7 cellular contexts compared by ENCODE assay signal in genomic region chr12:120263725-120264040, GRCh38. TPM values are rescaled to one million over a fixed set of nuclear protein-coding genes. Genes with fewer than 3 reads are reported as not detected.
A peak's percentile ranks its signal among the peaks of the same experiment; 100 is the strongest.
DNase-seq lines count a peak whose midpoint lies in the region; ATAC-seq and TF ChIP-seq lines count a peak whose summit lies in the region.

No MANE protein-coding gene starts in this region.

- H3K27me3 ChIP-seq in left lung (no peaks in the 10 kb centered on the region), subcutaneous abdominal adipose tissue (ENCODE audit: control insufficient read depth in 5 of 5, insufficient read depth in 4 of 5, low read length in 5 of 5) (no peaks in the 10 kb centered on the region)

- peak overlapping the region; percentile 63 for H3K4me3 ChIP-seq in LNCaP clone FGC (ENCODE audit: low read depth, low read length)
- H3K4me3 ChIP-seq in astrocyte of the spinal cord (ENCODE audit: low read depth, low read length) = peak overlapping the region; percentile 93
- H3K4me3 ChIP-seq in left lung = peak overlapping the region; percentile 80 to 84
- H3K4me3 ChIP-seq in subcutaneous abdominal adipose tissue (ENCODE audit: low read depth in 1 of 5, low read length in 5 of 5) = peak overlapping the region; percentile 71 to 85 (median 81)

- peak overlapping the region; percentile 57 to 97 (median 91) for H3K9ac ChIP-seq in subcutaneous abdominal adipose tissue (ENCODE audit: low read length in 5 of 5)

- ATAC-seq in left lung = no peak
- no peak for ATAC-seq in GM21619 (IDR thresholded peaks at IDR 0.05; ENCODE audit: unreplicated experiment)

- no peak for TF ChIP-seq CTCF in LNCaP clone FGC (IDR thresholded peaks at IDR 0.05; ENCODE audit: control insufficient read depth, extremely low read depth, insufficient read depth)
- no peak for TF ChIP-seq CTCF in astrocyte of the spinal cord (IDR thresholded peaks at IDR 0.05; ENCODE audit: low read depth, low read length)
- TF ChIP-seq CTCF in left lung (IDR thresholded peaks at IDR 0.05) = no peak

- in situ Hi-C loops in astrocyte of the spinal cord (cut with HindIII; ENCODE audit: low sequenced_read_pairs) = no loop called here

- intact Hi-C loops in left lung (cut with DNase I) = no loop called here

- H3K36me3 ChIP-seq in left lung (no peaks in the 10 kb centered on the region), subcutaneous abdominal adipose tissue (ENCODE audit: control insufficient read depth in 5 of 5, insufficient read depth in 5 of 5, low read length in 5 of 5) (no peaks in the 10 kb centered on the region)

- H3K27ac ChIP-seq in left lung = peak overlapping the region; percentile 84 to 91
- peak overlapping the region; percentile 90 for H3K27ac ChIP-seq in subcutaneous abdominal adipose tissue (ENCODE audit: low read depth, low read length)

- peaks cover 32 to 83% of the 10 kb centered on the region in 2 donors for H3K4me1 ChIP-seq in left lung
- peaks cover 15 to 74% (median 60%) of the 10 kb centered on the region in 5 donors for H3K4me1 ChIP-seq in subcutaneous abdominal adipose tissue (ENCODE audit: control insufficient read depth in 5 of 5, insufficient read depth in 5 of 5, low read length in 5 of 5)

- H3K9me3 ChIP-seq in left lung = no peaks in the 10 kb centered on the region
- no peaks in the 10 kb centered on the region for H3K9me3 ChIP-seq in subcutaneous abdominal adipose tissue (ENCODE audit: control insufficient read depth in 5 of 5, low read length in 5 of 5)

- no peak for DNase-seq in LNCaP clone FGC (ENCODE audit: low read depth)
- no peak for DNase-seq in astrocyte of the spinal cord (ENCODE audit: low read depth, low spot score)
- no peak for DNase-seq in left lung
- no peak for DNase-seq in SHP77 (lab: John Stamatoyannopoulos, UW)
- DNase-seq in GM03348 (ENCODE audit: low spot score) = no peak

RNA-seq across cellular contexts. Expression of gene PXN, which starts 1.8 kb away (rescaled TPM):
- total RNA-seq in left lung = 100 to 1,000 TPM in 1 of 2 donors, 10 to 100 TPM in 1; 90.7 to 111 TPM

RNA-seq across cellular contexts. Expression of gene RNU4-2, which starts 28.0 kb away (rescaled TPM):
- total RNA-seq in left lung = 1,000 to 10,000 TPM; 6,889 to 7,719 TPM

RNA-seq across cellular contexts. Expression of gene RNU4-1, which starts 29.4 kb away (rescaled TPM):
- total RNA-seq in left lung = 1,000 to 10,000 TPM; 3,185 to 3,518 TPM

RNA-seq across cellular contexts. Expression of gene SIRT4, which starts 38.4 kb away (rescaled TPM):
- total RNA-seq in left lung = 1 to 10 TPM; 1.7 to 2.3 TPM
